In genomic region chr7:92527300-92528187, GRCh38 we compare ENCODE assay signal across 8 cellular contexts. TPM values are rescaled to one million over a fixed set of nuclear protein-coding genes. Genes with fewer than 3 reads are reported as not detected.
DNase-seq lines count a peak whose midpoint lies in the region; ATAC-seq and TF ChIP-seq lines count a peak whose summit lies in the region.

No MANE protein-coding gene starts in this region.

- H3K9me3 ChIP-seq in left lung, result no peaks in the 10 kb centered on the region

- ATAC-seq in HG02973 (IDR thresholded peaks at IDR 0.05; ENCODE audit: unreplicated experiment), result peak; percentile 28
- ATAC-seq in left lung, result peak; percentile 67

- intact Hi-C loops in left lung (cut with DNase I), result no loop called here

- peak overlapping the region; percentile 71 to 92 for H3K27ac ChIP-seq in left lung

- TF ChIP-seq CTCF in choroid plexus epithelial cell (conservative IDR thresholded peaks at IDR 0.05; ENCODE audit: low read depth, low read length) (no peak), left lung (IDR thresholded peaks at IDR 0.05) (no peak)

- DNase-seq in NCI-H187 (lab: John Stamatoyannopoulos, UW) (peak; percentile 2 to 43), NCI-H187 treated with DMSO at 0.1 percent for 48 hours (lab: John Stamatoyannopoulos, UW) (no peak), NCI-H2227 (lab: John Stamatoyannopoulos, UW; ENCODE audit: unreplicated experiment) (peak; percentile 71), choroid plexus epithelial cell (ENCODE audit: low read depth) (peak; percentile 42), left lung (peak; percentile 59 to 85)
- peak; percentile 28 for DNase-seq in activated CD4-positive, alpha-beta T cell treated with anti-CD3 and anti-CD28 coated beads for 1 hour
- DNase-seq in stimulated activated CD4-positive, alpha-beta T cell treated with anti-CD3 and anti-CD28 coated beads, Interleukin-4, amount 100 ng/mL, for 1 hour, result peak; percentile 52

- peaks cover 10 to 19% of the 10 kb centered on the region in 2 donors for H3K4me1 ChIP-seq in left lung

- H3K27me3 ChIP-seq in left lung, result no peaks in the 10 kb centered on the region

- H3K36me3 ChIP-seq in left lung, result peaks cover 0 to 30% of the 10 kb centered on the region in 2 donors

- peak overlapping the region; percentile 89 for H3K4me3 ChIP-seq in choroid plexus epithelial cell (ENCODE audit: low read depth, low read length)
- peak overlapping the region; percentile 91 to 97 for H3K4me3 ChIP-seq in left lung

RNA-seq across cellular contexts. Expression of gene PEX1, which starts 0.8 kb away (rescaled TPM):
- 10 to 100 TPM; 12.4 to 12.7 TPM for total RNA-seq in left lung

RNA-seq across cellular contexts. Expression of gene RBM48, which starts 1.1 kb away (rescaled TPM):
- 10 to 100 TPM; 10.6 to 11.1 TPM for total RNA-seq in left lung

RNA-seq across cellular contexts. Expression of gene ERVW-1, which starts 49.8 kb away (rescaled TPM):
- total RNA-seq in left lung, result not detected
